In the genomic region with DNA sequence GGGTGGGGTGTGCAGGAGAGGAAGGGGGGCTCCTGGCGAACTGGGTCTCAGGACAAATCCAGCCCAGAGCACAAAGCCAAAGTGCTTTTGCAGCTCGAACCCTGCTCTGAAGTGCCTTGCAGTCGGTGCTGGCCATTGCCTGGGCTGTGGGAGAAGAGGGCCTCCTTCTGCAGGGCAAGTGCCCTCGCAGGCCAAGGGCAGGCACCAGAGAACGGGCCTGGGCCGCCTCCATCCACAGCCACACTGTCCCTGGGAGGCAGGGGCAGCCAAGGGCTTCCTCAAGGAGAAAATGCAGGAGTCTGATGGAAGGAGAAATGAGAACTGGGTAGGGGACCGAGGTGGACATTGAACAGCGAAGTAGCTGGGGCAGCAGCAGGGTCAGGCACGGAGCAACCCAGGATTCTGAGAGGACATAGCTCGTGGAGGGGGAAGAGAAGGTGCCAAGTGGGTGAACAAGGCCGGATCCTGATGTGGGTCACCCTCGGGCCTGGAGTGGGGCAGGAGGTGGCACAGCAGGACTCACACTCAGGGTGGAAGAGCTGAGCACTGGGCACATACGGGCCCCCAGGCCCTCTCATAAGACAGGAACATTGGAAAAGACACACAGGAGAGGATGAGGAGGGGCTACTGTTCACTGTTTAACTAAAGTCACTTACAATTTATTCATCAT, we compare ENCODE assay signal across 2 cellular contexts.
TF ChIP-seq lines count a peak whose summit lies in the region.

No MANE protein-coding gene starts in this region.

TF ChIP-seq in HEK293T, 16 proteins besides CTCF, POLR2A, EP300 and RAD21 (continued from another document):
- TF ChIP-seq, protein P1, sequence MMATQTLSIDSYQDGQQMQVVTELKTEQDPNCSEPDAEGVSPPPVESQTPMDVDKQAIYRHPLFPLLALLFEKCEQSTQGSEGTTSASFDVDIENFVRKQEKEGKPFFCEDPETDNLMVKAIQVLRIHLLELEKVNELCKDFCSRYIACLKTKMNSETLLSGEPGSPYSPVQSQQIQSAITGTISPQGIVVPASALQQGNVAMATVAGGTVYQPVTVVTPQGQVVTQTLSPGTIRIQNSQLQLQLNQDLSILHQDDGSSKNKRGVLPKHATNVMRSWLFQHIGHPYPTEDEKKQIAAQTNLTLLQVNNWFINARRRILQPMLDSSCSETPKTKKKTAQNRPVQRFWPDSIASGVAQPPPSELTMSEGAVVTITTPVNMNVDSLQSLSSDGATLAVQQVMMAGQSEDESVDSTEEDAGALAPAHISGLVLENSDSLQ (IDR thresholded peaks at IDR 0.05): no peak
- TF ChIP-seq TARDBP (IDR thresholded peaks at IDR 0.05) (no peak), HDGF (IDR thresholded peaks at IDR 0.05; ENCODE audit: borderline replicate concordance) (no peak), L3MBTL2 (conservative IDR thresholded peaks at IDR 0.05) (no peak), SUZ12 (IDR thresholded peaks at IDR 0.05) (no peak), FOXM1 (IDR thresholded peaks at IDR 0.05; ENCODE audit: borderline replicate concordance) (no peak), CTBP1 (IDR thresholded peaks at IDR 0.05; ENCODE audit: borderline replicate concordance) (no peak), BHLHE40 (IDR thresholded peaks at IDR 0.05; ENCODE audit: borderline replicate concordance) (no peak), ARNT (IDR thresholded peaks at IDR 0.05) (no peak)

TF ChIP-seq in SK-N-SH treated with all-trans-retinoic acid at 6 μM for 48 hours, 23 proteins besides CTCF, POLR2A, EP300 and RAD21:
- TF ChIP-seq, protein P2, sequence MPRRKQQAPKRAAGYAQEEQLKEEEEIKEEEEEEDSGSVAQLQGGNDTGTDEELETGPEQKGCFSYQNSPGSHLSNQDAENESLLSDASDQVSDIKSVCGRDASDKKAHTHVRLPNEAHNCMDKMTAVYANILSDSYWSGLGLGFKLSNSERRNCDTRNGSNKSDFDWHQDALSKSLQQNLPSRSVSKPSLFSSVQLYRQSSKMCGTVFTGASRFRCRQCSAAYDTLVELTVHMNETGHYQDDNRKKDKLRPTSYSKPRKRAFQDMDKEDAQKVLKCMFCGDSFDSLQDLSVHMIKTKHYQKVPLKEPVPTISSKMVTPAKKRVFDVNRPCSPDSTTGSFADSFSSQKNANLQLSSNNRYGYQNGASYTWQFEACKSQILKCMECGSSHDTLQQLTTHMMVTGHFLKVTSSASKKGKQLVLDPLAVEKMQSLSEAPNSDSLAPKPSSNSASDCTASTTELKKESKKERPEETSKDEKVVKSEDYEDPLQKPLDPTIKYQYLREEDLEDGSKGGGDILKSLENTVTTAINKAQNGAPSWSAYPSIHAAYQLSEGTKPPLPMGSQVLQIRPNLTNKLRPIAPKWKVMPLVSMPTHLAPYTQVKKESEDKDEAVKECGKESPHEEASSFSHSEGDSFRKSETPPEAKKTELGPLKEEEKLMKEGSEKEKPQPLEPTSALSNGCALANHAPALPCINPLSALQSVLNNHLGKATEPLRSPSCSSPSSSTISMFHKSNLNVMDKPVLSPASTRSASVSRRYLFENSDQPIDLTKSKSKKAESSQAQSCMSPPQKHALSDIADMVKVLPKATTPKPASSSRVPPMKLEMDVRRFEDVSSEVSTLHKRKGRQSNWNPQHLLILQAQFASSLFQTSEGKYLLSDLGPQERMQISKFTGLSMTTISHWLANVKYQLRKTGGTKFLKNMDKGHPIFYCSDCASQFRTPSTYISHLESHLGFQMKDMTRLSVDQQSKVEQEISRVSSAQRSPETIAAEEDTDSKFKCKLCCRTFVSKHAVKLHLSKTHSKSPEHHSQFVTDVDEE (CRISPR knock-in tag; IDR thresholded peaks at IDR 0.05): no peak
- no peak for TF ChIP-seq ZFP3 (CRISPR knock-in tag; IDR thresholded peaks at IDR 0.05)
- TF ChIP-seq, protein P3, sequence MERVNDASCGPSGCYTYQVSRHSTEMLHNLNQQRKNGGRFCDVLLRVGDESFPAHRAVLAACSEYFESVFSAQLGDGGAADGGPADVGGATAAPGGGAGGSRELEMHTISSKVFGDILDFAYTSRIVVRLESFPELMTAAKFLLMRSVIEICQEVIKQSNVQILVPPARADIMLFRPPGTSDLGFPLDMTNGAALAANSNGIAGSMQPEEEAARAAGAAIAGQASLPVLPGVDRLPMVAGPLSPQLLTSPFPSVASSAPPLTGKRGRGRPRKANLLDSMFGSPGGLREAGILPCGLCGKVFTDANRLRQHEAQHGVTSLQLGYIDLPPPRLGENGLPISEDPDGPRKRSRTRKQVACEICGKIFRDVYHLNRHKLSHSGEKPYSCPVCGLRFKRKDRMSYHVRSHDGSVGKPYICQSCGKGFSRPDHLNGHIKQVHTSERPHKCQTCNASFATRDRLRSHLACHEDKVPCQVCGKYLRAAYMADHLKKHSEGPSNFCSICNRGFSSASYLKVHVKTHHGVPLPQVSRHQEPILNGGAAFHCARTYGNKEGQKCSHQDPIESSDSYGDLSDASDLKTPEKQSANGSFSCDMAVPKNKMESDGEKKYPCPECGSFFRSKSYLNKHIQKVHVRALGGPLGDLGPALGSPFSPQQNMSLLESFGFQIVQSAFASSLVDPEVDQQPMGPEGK (CRISPR knock-in tag; IDR thresholded peaks at IDR 0.05; ENCODE audit: borderline replicate concordance): no peak
- no peak for TF ChIP-seq POU6F1 (CRISPR knock-in tag; IDR thresholded peaks at IDR 0.05; ENCODE audit: borderline replicate concordance, low read depth)
- TF ChIP-seq OSR1 (CRISPR knock-in tag; IDR thresholded peaks at IDR 0.05): no peak
- no peak for TF ChIP-seq ZNF565 (CRISPR knock-in tag; conservative IDR thresholded peaks at IDR 0.05; ENCODE audit: low read depth)
